Comparison of ENCODE assay signal across 8 cellular contexts in genomic region chr6:165729307-165729936, GRCh38.
DNase-seq lines count a peak whose midpoint lies in the region; ATAC-seq lines count a peak whose summit lies in the region.

No MANE protein-coding gene starts in this region.

- H3K27ac ChIP-seq in neuronal stem cell (replicated peaks; ENCODE audit: low read length) = no peak overlapping the region

- no peak overlapping the region for H3K23ac ChIP-seq in neuronal stem cell (ENCODE audit: low read depth, low read length, poor library complexity)

- no peak overlapping the region for H2AFZ ChIP-seq in neuronal stem cell (ENCODE audit: low read length)

- H3K18ac ChIP-seq in neuronal stem cell (ENCODE audit: low read length) = no peak overlapping the region

- no peak overlapping the region for H2AK5ac ChIP-seq in neuronal stem cell (ENCODE audit: low read depth, low read length)

- H3K4ac ChIP-seq in neuronal stem cell (ENCODE audit: low read length) = no peak overlapping the region

- DNase-seq in NCI-H146 (lab: John Stamatoyannopoulos, UW) (peak; percentile 7), NCI-H146 treated with DMSO at 0.1 percent for 48 hours (lab: John Stamatoyannopoulos, UW; ENCODE audit: unreplicated experiment) (no peak), NCI-H69 (lab: John Stamatoyannopoulos, UW) (peak; percentile 5), dermis blood vessel endothelial cell (peak; percentile 69), neuronal stem cell (ENCODE audit: low spot score) (peak; percentile 15), NCI-H526 treated with DMSO at 0.1 percent for 48 hours (lab: John Stamatoyannopoulos, UW) (no peak), NCI-H1930 (lab: John Stamatoyannopoulos, UW) (no peak)

- no peak overlapping the region for H4K8ac ChIP-seq in neuronal stem cell (ENCODE audit: low read depth, low read length)

- H2BK120ac ChIP-seq in neuronal stem cell (ENCODE audit: low read depth, low read length) = no peak overlapping the region

- H3K9me3 ChIP-seq in neuronal stem cell (replicated peaks in 1 of 2; ENCODE audit: control insufficient read depth in 2 of 2, insufficient read depth in 1 of 2, low read depth in 1 of 2, low read length in 2 of 2) = no peaks in the 10 kb centered on the region

- H3K36me3 ChIP-seq in neuronal stem cell (replicated peaks in 1 of 2; ENCODE audit: control insufficient read depth in 2 of 2, insufficient read depth in 2 of 2, low read length in 2 of 2) = no peaks in the 10 kb centered on the region

- H2BK12ac ChIP-seq in neuronal stem cell (ENCODE audit: low read length) = no peak overlapping the region

- H2BK15ac ChIP-seq in neuronal stem cell (ENCODE audit: low read length) = no peak overlapping the region

- H3K4me3 ChIP-seq in neuronal stem cell (ENCODE audit: low read length in 2 of 2) = no peak overlapping the region

- H3K27me3 ChIP-seq in neuronal stem cell (ENCODE audit: control insufficient read depth in 3 of 3, insufficient read depth in 3 of 3, low read depth in 1 of 3, low read length in 3 of 3) = no peaks in the 10 kb centered on the region

- no peaks in the 10 kb centered on the region for H3K79me1 ChIP-seq in neuronal stem cell (ENCODE audit: low read depth, low read length)

- no peaks in the 10 kb centered on the region for H3K4me1 ChIP-seq in neuronal stem cell (ENCODE audit: control insufficient read depth in 2 of 2, insufficient read depth in 1 of 2, low read depth in 1 of 2, low read length in 2 of 2)

- ATAC-seq in GM21529 (IDR thresholded peaks at IDR 0.05; ENCODE audit: unreplicated experiment) = peak; percentile 74

- H2BK5ac ChIP-seq in neuronal stem cell (ENCODE audit: low read length) = no peak overlapping the region

- no peak overlapping the region for H4K91ac ChIP-seq in neuronal stem cell (ENCODE audit: low read depth, low read length, poor library complexity)

- H3K9ac ChIP-seq in neuronal stem cell (ENCODE audit: low read depth, low read length, poor library complexity) = no peak overlapping the region

- H3K14ac ChIP-seq in neuronal stem cell (ENCODE audit: low read length) = no peak overlapping the region

- no peak overlapping the region for H3K4me2 ChIP-seq in neuronal stem cell (ENCODE audit: insufficient read depth, low read length, poor library complexity, severe bottlenecking)

- no CpG with 5 or more reads among the region's 1 CpG for WGBS in neuronal stem cell (ENCODE audit: extremely low coverage in 2 of 2, insufficient read length in 2 of 2, insufficient replicate concordance in 1 of 2), 2 donors

Comparison
In these comparisons a context has a peak if more than half of its experiments do, and no peak if none do; other contexts are left out.
1. DNase-seq: peak in NCI-H146 (single experiment), NCI-H69 (single experiment), dermis blood vessel endothelial cell (single experiment) and neuronal stem cell (single experiment); none in NCI-H146 treated with DMSO at 0.1 percent for 48 hours (single experiment), NCI-H526 treated with DMSO at 0.1 percent for 48 hours (single experiment) and NCI-H1930 (0 of 2).